In the genomic region with DNA sequence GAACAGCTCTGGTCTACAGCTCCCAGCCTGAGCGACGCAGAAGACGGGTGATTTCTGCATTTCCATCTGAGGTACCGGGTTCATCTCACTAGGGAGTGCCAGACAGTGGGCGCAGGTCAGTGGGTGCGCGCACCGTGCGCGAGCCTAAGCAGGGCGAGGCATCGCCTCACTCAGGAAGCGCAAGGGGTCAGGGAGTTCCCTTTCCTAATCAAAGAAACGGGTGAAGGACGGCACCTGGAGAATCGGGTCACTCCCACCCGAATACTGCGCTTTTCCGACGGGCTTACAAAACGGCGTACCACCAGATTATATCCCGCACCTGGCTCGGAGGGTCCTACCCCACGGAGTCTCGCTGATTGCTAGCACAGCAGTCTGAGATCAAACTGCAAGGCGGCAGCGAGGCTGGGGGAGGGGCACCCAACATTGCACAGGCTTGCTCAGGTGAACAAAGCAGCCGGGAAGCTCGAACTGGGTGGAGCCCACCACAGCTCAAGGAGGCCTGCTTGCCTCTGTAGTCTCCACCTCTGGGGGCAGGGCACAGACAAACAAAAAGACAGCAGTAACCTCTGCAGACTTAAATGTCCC, we compare ENCODE assay signal across 8 cellular contexts.
A peak's percentile ranks its signal among the peaks of the same experiment; 100 is the strongest.
DNase-seq lines count a peak whose midpoint lies in the region; ATAC-seq and TF ChIP-seq lines count a peak whose summit lies in the region.
"Not testable (repeated sequence)": the region's sequence is repeated elsewhere in the genome, so short reads cannot be mapped to it uniquely, and the experiment has no call there.

No MANE protein-coding gene starts in this region.

- not testable (repeated sequence) for H3K79me2 ChIP-seq in PC-3 (ENCODE audit: low read length); hepatocyte

- not testable (repeated sequence) for H3K4me1 Mint-ChIP-seq in Calu3 (ENCODE audit: low read depth, unreplicated experiment); activated CD8-positive, alpha-beta T cell treated with anti-CD3 and anti-CD28 coated beads, Interleukin-2, amount 10 ng/mL, durations not matched to agents 7 days and 5 days (ENCODE audit: low read depth); nephron; type B pancreatic cell (ENCODE audit: unreplicated experiment)

- CTCF ChIA-PET in Calu3 (lab: Charles Lee); PC-3 (lab: Charles Lee); activated CD8-positive, alpha-beta T cell treated with anti-CD3 and anti-CD28 coated beads, Interleukin-2, amount 10 ng/mL, durations not matched to agents 7 days and 5 days (lab: Charles Lee): not testable (repeated sequence)

- H3K4me3 ChIP-seq in PC-3 (ENCODE audit: low read length); hepatocyte: not testable (repeated sequence)
- H3K4me3 ChIP-seq in brain microvascular endothelial cell (ENCODE audit: low read depth, low read length), result peak overlapping the region; percentile 39

- not testable (repeated sequence) for H3K36me3 ChIP-seq in PC-3 (ENCODE audit: low read depth, low read length); brain microvascular endothelial cell (replicated peaks); hepatocyte (replicated peaks; ENCODE audit: insufficient read depth, low read depth)

- H3K4me2 ChIP-seq in PC-3 (ENCODE audit: low read length), result peak overlapping the region; percentile 46
- peak overlapping the region; percentile 71 for H3K4me2 ChIP-seq in hepatocyte

- H3K9ac ChIP-seq in PC-3 (ENCODE audit: low read length), result not testable (repeated sequence)

- H3K27me3 ChIP-seq in PC-3 (ENCODE audit: low read length); brain microvascular endothelial cell (replicated peaks); hepatocyte: not testable (repeated sequence)

- WGBS in hepatocyte (ENCODE audit: low lambda C conversion rate, missing lambda C conversion rate), result 61% methylated on average over 30 of the region's 30 CpGs

- H3K4me3 Mint-ChIP-seq in Calu3 (ENCODE audit: low read depth, unreplicated experiment) (peak overlapping the region; percentile 71), nephron (peak overlapping the region; percentile 35 to 71 (median 45)), type B pancreatic cell (peak overlapping the region; percentile 83)
- H3K4me3 Mint-ChIP-seq in activated CD8-positive, alpha-beta T cell treated with anti-CD3 and anti-CD28 coated beads, Interleukin-2, amount 10 ng/mL, durations not matched to agents 7 days and 5 days, result peak overlapping the region; percentile 34

- not testable (repeated sequence) for H3K9me2 ChIP-seq in PC-3 (replicated peaks; ENCODE audit: low read length); hepatocyte (replicated peaks; ENCODE audit: insufficient read depth)

- ATAC-seq in PC-3; activated CD8-positive, alpha-beta T cell treated with anti-CD3 and anti-CD28 coated beads, Interleukin-2, amount 10 ng/mL, durations not matched to agents 7 days and 5 days: not testable (repeated sequence)

- H3K27ac ChIP-seq in PC-3 (ENCODE audit: low read length); brain microvascular endothelial cell; hepatocyte: not testable (repeated sequence)

- H3K27ac Mint-ChIP-seq in Calu3 (ENCODE audit: unreplicated experiment); activated CD8-positive, alpha-beta T cell treated with anti-CD3 and anti-CD28 coated beads, Interleukin-2, amount 10 ng/mL, durations not matched to agents 7 days and 5 days; nephron; type B pancreatic cell: not testable (repeated sequence)

- in situ Hi-C loops in brain microvascular endothelial cell (cut with HindIII; ENCODE audit: low pct_ligation_motif_present, low sequenced_read_pairs), result not testable (repeated sequence)

- H3K4me1 ChIP-seq in PC-3 (ENCODE audit: insufficient read depth, low read length); hepatocyte (ENCODE audit: insufficient read depth): not testable (repeated sequence)

- BruUV-seq in Calu3 (replicated peaks; lab: Mats Ljungman, UMichigan); PC-3 (replicated peaks; lab: Mats Ljungman, UMichigan): not testable (repeated sequence)

- not testable (repeated sequence) for H3K9me3 ChIP-seq in PC-3 (ENCODE audit: low read length); hepatocyte (ENCODE audit: low read depth)

- POLR2A ChIA-PET in PC-3 (lab: Charles Lee; ENCODE audit: unreplicated experiment); activated CD8-positive, alpha-beta T cell treated with anti-CD3 and anti-CD28 coated beads, Interleukin-2, amount 10 ng/mL, durations not matched to agents 7 days and 5 days (lab: Charles Lee): not testable (repeated sequence)

- H2AFZ ChIP-seq in PC-3 (ENCODE audit: low read length), result not testable (repeated sequence)
- H2AFZ ChIP-seq in hepatocyte, result peak overlapping the region; percentile 63

- not testable (repeated sequence) for H3K36me3 Mint-ChIP-seq in Calu3 (ENCODE audit: insufficient read depth, unreplicated experiment); activated CD8-positive, alpha-beta T cell treated with anti-CD3 and anti-CD28 coated beads, Interleukin-2, amount 10 ng/mL, durations not matched to agents 7 days and 5 days (ENCODE audit: low read depth); nephron (ENCODE audit: low read depth); type B pancreatic cell

- DNase-seq in Calu3 (peak; percentile 35), LoVo (ENCODE audit: low spot score) (peak; percentile 23)
- not testable (repeated sequence) for DNase-seq in PC-3; activated CD8-positive, alpha-beta T cell treated with anti-CD3 and anti-CD28 coated beads, Interleukin-2, amount 10 ng/mL, durations not matched to agents 7 days and 5 days; brain microvascular endothelial cell; hepatocyte (ENCODE audit: low spot score); type B pancreatic cell (ENCODE audit: extremely low spot score, unreplicated experiment)

- H3K27me3 Mint-ChIP-seq in Calu3 (ENCODE audit: unreplicated experiment); activated CD8-positive, alpha-beta T cell treated with anti-CD3 and anti-CD28 coated beads, Interleukin-2, amount 10 ng/mL, durations not matched to agents 7 days and 5 days (ENCODE audit: low read depth); nephron (ENCODE audit: low read depth); type B pancreatic cell: not testable (repeated sequence)

- not testable (repeated sequence) for H3K9me3 Mint-ChIP-seq in Calu3 (ENCODE audit: low read depth, unreplicated experiment); activated CD8-positive, alpha-beta T cell treated with anti-CD3 and anti-CD28 coated beads, Interleukin-2, amount 10 ng/mL, durations not matched to agents 7 days and 5 days (ENCODE audit: insufficient read depth); nephron; type B pancreatic cell

- intact Hi-C loops in Calu3 (cut with micrococcal nuclease; ENCODE audit: unreplicated experiment); PC-3 (cut with micrococcal nuclease): not testable (repeated sequence)

- not testable (repeated sequence) for H3F3A ChIP-seq in PC-3 (ENCODE audit: low read length, unreplicated experiment)

- H4K20me1 ChIP-seq in PC-3 (ENCODE audit: low read length); hepatocyte (ENCODE audit: insufficient read depth, poor library complexity, severe bottlenecking): not testable (repeated sequence)

- not testable (repeated sequence) for TF ChIP-seq CTCF in Calu3 (IDR thresholded peaks at IDR 0.05; ENCODE audit: unreplicated experiment); PC-3 (conservative IDR thresholded peaks at IDR 0.05; ENCODE audit: low read depth, low read length); brain microvascular endothelial cell (IDR thresholded peaks at IDR 0.05; ENCODE audit: low read depth, low read length, missing control alignments); hepatocyte (IDR thresholded peaks at IDR 0.05; ENCODE audit: poor library complexity); nephron (IDR thresholded peaks at IDR 0.05; ENCODE audit: unreplicated experiment in 3 of 3); type B pancreatic cell (conservative IDR thresholded peaks at IDR 0.05)
